9 cellular contexts compared by ENCODE assay signal in the genomic region with DNA sequence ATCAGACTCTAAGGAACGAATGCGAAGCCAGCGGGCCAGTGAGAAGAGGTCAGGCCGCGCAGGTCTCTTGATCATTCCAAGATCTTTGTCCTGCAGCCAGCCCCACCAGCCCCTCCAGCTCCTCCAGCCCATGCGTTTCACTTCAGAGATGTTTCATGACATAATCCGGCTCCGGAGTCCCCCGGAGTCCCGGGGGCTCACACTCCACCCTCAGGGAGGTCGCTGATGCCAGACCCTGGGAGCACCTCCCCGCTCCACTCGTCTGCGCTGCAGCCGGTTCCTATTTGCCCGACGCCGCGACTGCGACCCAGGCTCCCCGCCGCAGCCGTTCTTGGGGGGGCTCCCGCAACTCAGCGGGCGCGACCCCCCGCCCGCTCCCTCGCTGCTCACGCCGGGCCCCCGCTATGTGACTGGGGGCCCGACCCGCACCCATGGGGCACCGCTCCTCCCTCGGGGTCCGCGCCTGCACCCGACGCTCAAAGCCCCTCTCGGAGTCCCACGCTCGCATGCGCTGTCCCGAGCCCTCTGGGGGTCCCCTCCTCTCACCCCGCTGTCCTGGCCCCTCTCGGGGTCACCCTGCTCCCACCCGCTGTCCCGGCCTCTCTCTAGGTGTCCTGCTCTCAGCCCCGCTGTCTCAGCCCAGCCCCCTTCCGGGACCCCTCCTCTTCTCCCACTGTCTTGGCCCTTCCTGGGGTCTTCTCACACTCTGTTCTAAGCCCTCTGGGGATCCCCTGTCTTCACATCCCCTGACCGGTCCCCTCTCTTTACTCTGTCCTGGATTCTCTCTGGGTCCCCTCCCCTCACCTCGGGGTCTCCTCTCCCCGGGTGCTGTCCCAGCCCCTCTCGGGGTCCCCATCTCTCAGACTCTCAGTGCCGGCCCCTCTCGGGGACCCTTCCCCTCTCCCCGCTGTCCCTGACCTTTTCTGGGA. TPM values are rescaled to one million over a fixed set of nuclear protein-coding genes. Genes with fewer than 3 reads are reported as not detected.
DNase-seq lines count a peak whose midpoint lies in the region; ATAC-seq and TF ChIP-seq lines count a peak whose summit lies in the region.
"Had no signal": no experiment of that assay in that cellular context is flagged by ENCODE, and none has a peak within 500 bp of the region (broad histone marks: within the 10 kb centered on the region; RNA-seq: fewer than 3 reads in every experiment).

No MANE protein-coding gene starts in this region.

- DNase-seq in AG04450 (ENCODE audit: low read depth, low spot score) (no peak), fibroblast of pulmonary artery (ENCODE audit: low read depth) (no peak), osteocyte (ENCODE audit: extremely low spot score, unreplicated experiment) (no peak), T1000 (lab: John Stamatoyannopoulos, UW) (no peak), cerebellum (ENCODE audit: low spot score) (no peak)
- peak; percentile 61 for DNase-seq in activated CD8-positive, alpha-beta memory T cell treated with anti-CD3 and anti-CD28 coated beads, Interleukin-2, amount 50 U/mL, for 48 hours

- TF ChIP-seq CTCF in AG04450 (IDR thresholded peaks at IDR 0.05; ENCODE audit: low read depth, low read length) (no peak), HEK293 (tag by site-specific recombination; IDR thresholded peaks at IDR 0.05) (no peak), fibroblast of pulmonary artery (IDR thresholded peaks at IDR 0.05; ENCODE audit: low read length, missing control alignments) (no peak), osteocyte (IDR thresholded peaks at IDR 0.05) (no peak)

- H3K27ac Mint-ChIP-seq in osteocyte (ENCODE audit: unreplicated experiment): peak overlapping the region; percentile 65

- no peaks in the 10 kb centered on the region for H3K36me3 Mint-ChIP-seq in osteocyte (ENCODE audit: unreplicated experiment)

- H3K9me3 ChIP-seq in AG04450 (ENCODE audit: control insufficient read depth, insufficient read depth, low read length) (peaks cover 2% of the 10 kb centered on the region; the same call in 1 of the 2 replicates), HEK293 (ENCODE audit: control insufficient read depth, insufficient read depth, low read depth, low read length) (no peaks in the 10 kb centered on the region)

- POLR2A ChIA-PET in AG04450 (lab: Yijun Ruan, JAX): interaction anchor here (0.8 to 1.1 kb wide), 2 partner anchors 13 to 65 kb away, joined by 3 to 9 read pairs; no protein-coding TSS in a partner anchor
- POLR2A ChIA-PET in HEK293 (lab: Yijun Ruan, JAX): no interaction called here

- no peaks in the 10 kb centered on the region for H3K36me3 ChIP-seq in HEK293 (ENCODE audit: control insufficient read depth in 2 of 2, insufficient read depth in 1 of 2, low read length in 2 of 2)

- H3K27ac ChIP-seq in AG04450 (ENCODE audit: low read depth, low read length) (no peak overlapping the region), HEK293 (ENCODE audit: extremely low read depth, low read depth, low read length) (no peak overlapping the region; the same call in 1 of the 2 replicates)
- H3K27ac ChIP-seq: foreskin keratinocyte had no signal

- no peaks in the 10 kb centered on the region for H3K4me1 ChIP-seq in HEK293 (ENCODE audit: control insufficient read depth, insufficient read depth, low read length)

- no peak for ATAC-seq in GM18861 (IDR thresholded peaks at IDR 0.05; ENCODE audit: unreplicated experiment)

- CTCF ChIA-PET in AG04450 (lab: Charles Lee) (interaction anchor here (0.8 to 1.6 kb wide), 4 partner anchors 13 to 207 kb away, joined by 4 to 10 read pairs (median 4); no protein-coding TSS in a partner anchor), HEK293 (lab: Yijun Ruan, JAX) (interaction anchor here (1.0 kb wide), 1 partner anchor 13 kb away, joined by 5 read pairs; no protein-coding TSS in a partner anchor)

- peaks cover 33% of the 10 kb centered on the region for H3K4me1 Mint-ChIP-seq in osteocyte (ENCODE audit: unreplicated experiment)

- H3K9me3 Mint-ChIP-seq in osteocyte (ENCODE audit: unreplicated experiment): no peaks in the 10 kb centered on the region

- H3K4me3 ChIP-seq in AG04450 (ENCODE audit: low read depth, low read length): peak overlapping the region; percentile 92
- peak overlapping the region; percentile 87 for H3K4me3 ChIP-seq in HEK293 (ENCODE audit: low read depth, low read length)
- H3K4me3 ChIP-seq in fibroblast of pulmonary artery (replicated peaks; ENCODE audit: low read depth, low read length): peak overlapping the region; percentile 90

- no peaks in the 10 kb centered on the region for H3K27me3 Mint-ChIP-seq in osteocyte (ENCODE audit: unreplicated experiment)

- H3K27me3 ChIP-seq in AG04450 (ENCODE audit: control insufficient read depth, insufficient read depth, low read length): no peaks in the 10 kb centered on the region
- H3K27me3 ChIP-seq: foreskin keratinocyte had no signal

- H3K4me3 Mint-ChIP-seq in osteocyte (ENCODE audit: unreplicated experiment): peak overlapping the region; percentile 93

TF ChIP-seq in HEK293, 187 proteins besides CTCF, POLR2A, EP300 and RAD21 (continues in another document):
- TF ChIP-seq GLIS2 (tag by site-specific recombination; IDR thresholded peaks at IDR 0.05) (peak; percentile 98), PATZ1 (tag by site-specific recombination; IDR thresholded peaks at IDR 0.05) (peak; percentile 90), WT1 (tag by site-specific recombination; IDR thresholded peaks at IDR 0.05) (no peak), GLI2 (tag by site-specific recombination; IDR thresholded peaks at IDR 0.05; ENCODE audit: borderline replicate concordance, low read depth) (no peak), GFI1B (tag by site-specific recombination; IDR thresholded peaks at IDR 0.05) (no peak), ZNF292 (tag by site-specific recombination; IDR thresholded peaks at IDR 0.05; ENCODE audit: borderline replicate concordance, low read depth) (no peak), ZNF239 (tag by site-specific recombination; IDR thresholded peaks at IDR 0.05) (no peak), ZNF248 (tag by site-specific recombination; IDR thresholded peaks at IDR 0.05) (no peak), ZNF121 (tag by site-specific recombination; IDR thresholded peaks at IDR 0.05) (no peak), ZFP69B (tag by site-specific recombination; IDR thresholded peaks at IDR 0.05) (no peak), ZNF324 (tag by site-specific recombination; IDR thresholded peaks at IDR 0.05) (no peak), HOXD13 (CRISPR knock-in tag; IDR thresholded peaks at IDR 0.05; ENCODE audit: borderline replicate concordance) (no peak), ZNF777 (tag by site-specific recombination; IDR thresholded peaks at IDR 0.05; ENCODE audit: borderline replicate concordance) (peak; percentile 57; the same call in 1 of the 2 replicates), PRDM6 (tag by site-specific recombination; IDR thresholded peaks at IDR 0.05) (no peak), ZNF24 (tag by site-specific recombination; IDR thresholded peaks at IDR 0.05) (no peak), SP2 (tag by site-specific recombination; IDR thresholded peaks at IDR 0.05) (no peak)

RNA-seq across cellular contexts. Expression of gene TAOK3, which starts 1.1 kb away (rescaled TPM):
- polyA plus RNA-seq in AG04450 (2011; rRNA removed): 48.8 and 56.4 TPM in 2 replicates
- 62.7 and 69.0 TPM in 2 replicates for polyA minus RNA-seq in AG04450 (2011; rRNA and poly(A)+ RNA removed)
- 26.6 and 28.6 TPM in 2 replicates for total RNA-seq in osteocyte
- total RNA-seq in cerebellum: 46.2 TPM

RNA-seq across cellular contexts. Expression of gene SUDS3, which starts 4.7 kb away (rescaled TPM):
- 24.1 and 28.9 TPM in 2 replicates for polyA plus RNA-seq in AG04450 (2011; rRNA removed)
- 25.3 and 26.9 TPM in 2 replicates for polyA minus RNA-seq in AG04450 (2011; rRNA and poly(A)+ RNA removed)
- total RNA-seq in osteocyte (33.5 and 35.1 TPM in 2 replicates), cerebellum (51.9 TPM)
